Comparison of ENCODE assay signal across 8 cellular contexts in genomic region chr17:61429831-61430230, GRCh38. TPM values are rescaled to one million over a fixed set of nuclear protein-coding genes. Genes with fewer than 3 reads are reported as not detected.
"Had no signal": no experiment of that assay in that cellular context is flagged by ENCODE, and none has a peak within 500 bp of the region (broad histone marks: within the 10 kb centered on the region; RNA-seq: fewer than 3 reads in every experiment).

No MANE protein-coding gene starts in this region.

RNA-seq across cellular contexts. Expression of gene TBX4, which starts 22.4 kb away (rescaled TPM):
- total RNA-seq: OCI-LY7, PC-3, PC-9, Peyer's patch, Right ventricle myocardium inferior, Right ventricle myocardium superior, RPMI7951, SK-MEL-5 had no signal

RNA-seq across cellular contexts. Expression of gene TBX2, which starts 30.2 kb away (rescaled TPM):
- total RNA-seq: OCI-LY7 had no signal
